29 cellular contexts compared by ENCODE assay signal in the genomic region with DNA sequence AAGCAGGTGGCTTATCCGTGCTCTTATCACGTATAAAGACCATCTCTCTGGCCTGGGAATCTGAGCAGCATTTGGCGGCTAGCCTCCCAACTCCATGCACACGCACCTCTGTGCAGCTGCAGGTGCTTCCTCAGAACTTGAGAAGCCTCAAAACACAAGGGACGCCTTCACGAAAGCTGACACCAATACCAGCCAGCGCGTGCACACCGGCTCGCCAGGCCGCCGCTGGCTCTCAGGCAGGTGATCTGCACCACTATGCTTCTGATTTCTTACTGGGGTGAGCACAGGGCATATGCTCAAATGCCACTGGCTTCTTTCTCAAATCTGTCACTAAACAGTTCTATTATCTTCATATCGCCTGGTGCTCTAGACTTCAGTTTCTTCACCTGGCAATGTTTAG.
A peak's percentile ranks its signal among the peaks of the same experiment; 100 is the strongest.
DNase-seq lines count a peak whose midpoint lies in the region; ATAC-seq and TF ChIP-seq lines count a peak whose summit lies in the region.
"Had no signal": no experiment of that assay in that cellular context is flagged by ENCODE, and none has a peak within 500 bp of the region (broad histone marks: within the 10 kb centered on the region; RNA-seq: fewer than 3 reads in every experiment).

No MANE protein-coding gene starts in this region.

- peak; percentile 45 for DNase-seq in GM23338 (ENCODE audit: low spot score)
- peak; percentile 18 for DNase-seq in NCI-H146 treated with DMSO at 0.1 percent for 48 hours (lab: John Stamatoyannopoulos, UW; ENCODE audit: unreplicated experiment)
- peak; percentile 3 for DNase-seq in NCI-H2196 treated with DMSO at 0.1 percent for 48 hours (lab: John Stamatoyannopoulos, UW; ENCODE audit: unreplicated experiment)
- no peak for DNase-seq in neuronal stem cell (ENCODE audit: low spot score)
- DNase-seq in activated CD4-positive, alpha-beta T cell treated with anti-CD3 and anti-CD28 coated beads for 48 hours = no peak
- DNase-seq in NCI-H524 treated with DMSO at 0.1 percent for 48 hours (lab: John Stamatoyannopoulos, UW) = no peak
- no peak for DNase-seq in DMS 273 treated with DMSO at 0.1 percent for 48 hours (lab: John Stamatoyannopoulos, UW)
- DNase-seq: activated B cell treated with CpG ODN at 0.5 μM for 24 hours; activated CD4-positive, alpha-beta T cell treated with anti-CD3 and anti-CD28 coated beads, Interleukin-2, amount 50 U/mL, for 48 hours; activated CD8-positive, alpha-beta memory T cell treated with anti-CD3 and anti-CD28 coated beads, Interleukin-2, amount 50 U/mL, for 4 hours; anterior cingulate cortex; CD4-positive, alpha-beta T cell; effector memory CD8-positive, alpha-beta T cell; foreskin keratinocyte; H9; immature natural killer cell; left ventricle myocardium inferior; naive thymus-derived CD4-positive, alpha-beta T cell; NCI-H1930; occipital lobe; stimulated activated CD4-positive, alpha-beta T cell treated with anti-CD3 and anti-CD28 coated beads, Interleukin-1b, Interleukin-23, amount 100 ng/mL, for 48 hours had no signal

- no peaks in the 10 kb centered on the region for H3K9me3 ChIP-seq in neuronal stem cell (replicated peaks in 1 of 2; ENCODE audit: control insufficient read depth in 2 of 2, insufficient read depth in 1 of 2, low read depth in 1 of 2, low read length in 2 of 2)
- H3K9me3 ChIP-seq: left ventricle myocardium inferior had no signal

- no peak overlapping the region for H2AK5ac ChIP-seq in neuronal stem cell (ENCODE audit: low read depth, low read length)

- ATAC-seq in GM23338 (peak; percentile 75), HG03025 (IDR thresholded peaks at IDR 0.05; ENCODE audit: low FRiP score, unreplicated experiment) (no peak)
- ATAC-seq: activated T-helper 17 cell treated with anti-CD3 and anti-CD28 coated beads, Interleukin-2, amount 50 U/mL, for 72 hours; effector memory CD8-positive, alpha-beta T cell; esophagus mucosa; foreskin keratinocyte; naive thymus-derived CD4-positive, alpha-beta T cell; Right ventricle myocardium inferior had no signal

- no peak overlapping the region for H3K9ac ChIP-seq in neuronal stem cell (ENCODE audit: low read depth, low read length, poor library complexity)

- no peak overlapping the region for H2BK15ac ChIP-seq in neuronal stem cell (ENCODE audit: low read length)

- peak overlapping the region; percentile 33 for H3K14ac ChIP-seq in neuronal stem cell (ENCODE audit: low read length)

- H2BK5ac ChIP-seq in neuronal stem cell (ENCODE audit: low read length) = no peak overlapping the region

- peaks cover 10% of the 10 kb centered on the region for H3K27me3 Mint-ChIP-seq in GM23338 (ENCODE audit: insufficient read depth, low read depth, poor library complexity)
- H3K27me3 Mint-ChIP-seq: activated B cell treated with CpG ODN at 0.5 μM for 24 hours, type B pancreatic cell had no signal

- no peaks in the 10 kb centered on the region for H3K36me3 Mint-ChIP-seq in GM23338 (ENCODE audit: low read depth)
- H3K36me3 Mint-ChIP-seq: activated naive CD4-positive, alpha-beta T cell treated with anti-CD3 and anti-CD28 coated beads, Interleukin-2, amount 50 U/mL, for 24 hours; immature natural killer cell; naive thymus-derived CD4-positive, alpha-beta T cell; type B pancreatic cell had no signal

- H2BK120ac ChIP-seq in neuronal stem cell (ENCODE audit: low read depth, low read length) = no peak overlapping the region

- peak overlapping the region; percentile 69 for H2BK12ac ChIP-seq in neuronal stem cell (ENCODE audit: low read length)

- H3K4me1 ChIP-seq in GM23338 (ENCODE audit: insufficient read depth) (peaks cover 7% of the 10 kb centered on the region; the same call in 1 of the 2 replicates), neuronal stem cell (ENCODE audit: control insufficient read depth in 2 of 2, insufficient read depth in 1 of 2, low read depth in 1 of 2, low read length in 2 of 2) (peaks cover 0 to 7% of the 10 kb centered on the region in 2 donors)

- peak overlapping the region; percentile 31 for H3K4ac ChIP-seq in neuronal stem cell (ENCODE audit: low read length)

- H4K8ac ChIP-seq in neuronal stem cell (ENCODE audit: low read depth, low read length) = no peak overlapping the region

- H3K23ac ChIP-seq in neuronal stem cell (ENCODE audit: low read depth, low read length, poor library complexity) = peak overlapping the region; percentile 29

- H3K79me1 ChIP-seq in neuronal stem cell (ENCODE audit: low read depth, low read length) = peaks cover 2% of the 10 kb centered on the region

- WGBS in neuronal stem cell (ENCODE audit: extremely low coverage in 2 of 2, insufficient read length in 2 of 2, insufficient replicate concordance in 1 of 2), 2 donors = no CpG with 5 or more reads among the region's 13 CpGs

- H4K20me1 ChIP-seq in GM23338 (replicated peaks; ENCODE audit: insufficient read depth) = no peaks in the 10 kb centered on the region; the same call in 1 of the 2 replicates

- no peaks in the 10 kb centered on the region for H3K27me3 ChIP-seq in GM23338 (ENCODE audit: insufficient read depth)
- no peaks in the 10 kb centered on the region for H3K27me3 ChIP-seq in neuronal stem cell (ENCODE audit: control insufficient read depth in 3 of 3, insufficient read depth in 3 of 3, low read depth in 1 of 3, low read length in 3 of 3)
- H3K27me3 ChIP-seq: foreskin keratinocyte had no signal

- no peak overlapping the region for H3K4me3 Mint-ChIP-seq in GM23338
- H3K4me3 Mint-ChIP-seq: activated B cell treated with CpG ODN at 0.5 μM for 24 hours; activated naive CD4-positive, alpha-beta T cell treated with anti-CD3 and anti-CD28 coated beads, Interleukin-2, amount 50 U/mL, for 24 hours; activated T-helper 17 cell treated with anti-CD3 and anti-CD28 coated beads, Interleukin-2, amount 50 U/mL, for 72 hours; CD4-positive, alpha-beta T cell; effector memory CD8-positive, alpha-beta T cell; H9; immature natural killer cell; naive thymus-derived CD4-positive, alpha-beta T cell; type B pancreatic cell had no signal

- no peak overlapping the region for H3K27ac ChIP-seq in GM23338 (ENCODE audit: low read depth)
- H3K27ac ChIP-seq in neuronal stem cell (replicated peaks; ENCODE audit: low read length) = no peak overlapping the region
- H3K27ac ChIP-seq: coronary artery, foreskin keratinocyte, left ventricle myocardium inferior, skin epidermis had no signal

- H3K4me3 ChIP-seq in GM23338 (no peak overlapping the region), neuronal stem cell (ENCODE audit: low read length in 2 of 2) (no peak overlapping the region)
- H3K4me3 ChIP-seq: coronary artery, left ventricle myocardium inferior, skin epidermis had no signal

- H3K9me3 Mint-ChIP-seq in GM23338 = no peaks in the 10 kb centered on the region
- H3K9me3 Mint-ChIP-seq: activated B cell treated with CpG ODN at 0.5 μM for 24 hours; activated naive CD4-positive, alpha-beta T cell treated with anti-CD3 and anti-CD28 coated beads, Interleukin-2, amount 50 U/mL, for 24 hours; activated T-helper 17 cell treated with anti-CD3 and anti-CD28 coated beads, Interleukin-2, amount 50 U/mL, for 72 hours; CD4-positive, alpha-beta T cell; effector memory CD8-positive, alpha-beta T cell; H9; immature natural killer cell had no signal

- H3F3A ChIP-seq in GM23338 (replicated peaks; ENCODE audit: low read depth) = no peaks in the 10 kb centered on the region

- H3K4me1 Mint-ChIP-seq in GM23338 = peaks cover 50% of the 10 kb centered on the region
- H3K4me1 Mint-ChIP-seq: activated B cell treated with CpG ODN at 0.5 μM for 24 hours; activated naive CD4-positive, alpha-beta T cell treated with anti-CD3 and anti-CD28 coated beads, Interleukin-2, amount 50 U/mL, for 24 hours; activated T-helper 17 cell treated with anti-CD3 and anti-CD28 coated beads, Interleukin-2, amount 50 U/mL, for 72 hours; immature natural killer cell; naive thymus-derived CD4-positive, alpha-beta T cell had no signal

- no peak for TF ChIP-seq CTCF in GM23338 (conservative IDR thresholded peaks at IDR 0.05; ENCODE audit: low read depth in 2 of 2)

- no peak overlapping the region for H4K91ac ChIP-seq in neuronal stem cell (ENCODE audit: low read depth, low read length, poor library complexity)

- peak overlapping the region; percentile 92 for H3K18ac ChIP-seq in neuronal stem cell (ENCODE audit: low read length)

- H3K4me2 ChIP-seq in GM23338 (no peak overlapping the region), neuronal stem cell (ENCODE audit: insufficient read depth, low read length, poor library complexity, severe bottlenecking) (no peak overlapping the region)

- peaks cover 71% of the 10 kb centered on the region for H3K79me2 ChIP-seq in GM23338 (replicated peaks; ENCODE audit: insufficient read depth)

- H3K9me2 ChIP-seq in GM23338 (ENCODE audit: insufficient read depth) = no peaks in the 10 kb centered on the region

- H2AFZ ChIP-seq in GM23338 (no peak overlapping the region), neuronal stem cell (ENCODE audit: low read length) (no peak overlapping the region)

- H3K36me3 ChIP-seq in GM23338 (ENCODE audit: insufficient read depth) (no peaks in the 10 kb centered on the region), neuronal stem cell (replicated peaks in 1 of 2; ENCODE audit: control insufficient read depth in 2 of 2, insufficient read depth in 2 of 2, low read length in 2 of 2) (no peaks in the 10 kb centered on the region)
- H3K36me3 ChIP-seq: left ventricle myocardium inferior had no signal

- no peak overlapping the region for H3K27ac Mint-ChIP-seq in GM23338
- H3K27ac Mint-ChIP-seq: activated B cell treated with CpG ODN at 0.5 μM for 24 hours; activated naive CD4-positive, alpha-beta T cell treated with anti-CD3 and anti-CD28 coated beads, Interleukin-2, amount 50 U/mL, for 24 hours; activated T-helper 17 cell treated with anti-CD3 and anti-CD28 coated beads, Interleukin-2, amount 50 U/mL, for 72 hours; CD4-positive, alpha-beta T cell; effector memory CD8-positive, alpha-beta T cell; immature natural killer cell; naive thymus-derived CD4-positive, alpha-beta T cell; type B pancreatic cell had no signal

TF ChIP-seq in GM23338, 12 proteins besides CTCF, POLR2A, EP300 and RAD21:
- no peak for TF ChIP-seq STAT1 (IDR thresholded peaks at IDR 0.05; ENCODE audit: unreplicated experiment)
- TF ChIP-seq ZNF331 (CRISPR knock-in tag; IDR thresholded peaks at IDR 0.05; ENCODE audit: low read depth) = no peak
- TF ChIP-seq POLR2AphosphoS5 (IDR thresholded peaks at IDR 0.05; ENCODE audit: low read depth) = no peak

Comparison
In these comparisons a context has a peak if more than half of its experiments do, and no peak if none do; other contexts are left out.
1. DNase-seq: peak in GM23338 (single experiment), NCI-H146 treated with DMSO at 0.1 percent for 48 hours (single experiment) and NCI-H2196 treated with DMSO at 0.1 percent for 48 hours (single experiment); none in neuronal stem cell (single experiment), activated CD4-positive, alpha-beta T cell treated with anti-CD3 and anti-CD28 coated beads for 48 hours (single experiment), NCI-H524 treated with DMSO at 0.1 percent for 48 hours (single experiment) and DMS 273 treated with DMSO at 0.1 percent for 48 hours (single experiment).